In genomic region chr22:30048711-30049110, GRCh38 we compare ENCODE assay signal across 32 cellular contexts. TPM values are rescaled to one million over a fixed set of nuclear protein-coding genes. Genes with fewer than 3 reads are reported as not detected.
"Had no signal": no experiment of that assay in that cellular context is flagged by ENCODE, and none has a peak within 500 bp of the region (broad histone marks: within the 10 kb centered on the region; RNA-seq: fewer than 3 reads in every experiment).

No MANE protein-coding gene starts in this region.

- H3K27me3 Mint-ChIP-seq: activated naive CD4-positive, alpha-beta T cell treated with anti-CD3 and anti-CD28 coated beads, Interleukin-2, amount 10 ng/mL, durations not matched to agents 7 days and 5 days; T-cell had no signal

- H3K36me3 Mint-ChIP-seq: activated CD8-positive, alpha-beta memory T cell treated with anti-CD3 and anti-CD28 coated beads, Interleukin-2, amount 10 ng/mL, durations not matched to agents 7 days and 5 days; activated naive CD4-positive, alpha-beta T cell treated with anti-CD3 and anti-CD28 coated beads, Interleukin-2, amount 10 ng/mL, durations not matched to agents 7 days and 5 days; activated naive CD8-positive, alpha-beta T cell; T-cell had no signal

- H3K4me3 Mint-ChIP-seq: activated CD4-positive, alpha-beta memory T cell treated with anti-CD3 and anti-CD28 coated beads, Interleukin-2, amount 10 ng/mL, durations not matched to agents 7 days and 5 days; activated CD8-positive, alpha-beta memory T cell treated with anti-CD3 and anti-CD28 coated beads, Interleukin-2, amount 10 ng/mL, durations not matched to agents 7 days and 5 days; activated naive CD4-positive, alpha-beta T cell treated with anti-CD3 and anti-CD28 coated beads, Interleukin-2, amount 10 ng/mL, durations not matched to agents 7 days and 5 days; activated naive CD8-positive, alpha-beta T cell; T-cell had no signal

- H3K36me3 ChIP-seq: brain microvascular endothelial cell, WERI-Rb-1 had no signal

- H3K27me3 ChIP-seq: brain microvascular endothelial cell had no signal

- DNase-seq: activated CD4-positive, alpha-beta memory T cell treated with anti-CD3 and anti-CD28 coated beads, Interleukin-2, amount 10 ng/mL, durations not matched to agents 7 days and 5 days; activated CD4-positive, alpha-beta T cell treated with anti-CD3 and anti-CD28 coated beads for 1 hour; activated CD4-positive, alpha-beta T cell treated with anti-CD3 and anti-CD28 coated beads for 48 hours; activated CD4-positive, CD25-positive, alpha-beta regulatory T cell; activated CD8-positive, alpha-beta memory T cell treated with anti-CD3 and anti-CD28 coated beads for 24 hours; activated CD8-positive, alpha-beta memory T cell treated with anti-CD3 and anti-CD28 coated beads, Interleukin-2, amount 10 ng/mL, durations not matched to agents 7 days and 5 days; activated CD8-positive, alpha-beta memory T cell treated with anti-CD3 and anti-CD28 coated beads, Interleukin-2, amount 50 U/mL, for 48 hours; activated effector memory CD4-positive, alpha-beta T cell treated with Interleukin-2 at 50 U/mL for 16 hours; activated naive CD4-positive, alpha-beta T cell treated with anti-CD3 and anti-CD28 coated beads, Interleukin-2, amount 10 ng/mL, durations not matched to agents 7 days and 5 days; activated T-cell treated with anti-CD3 and anti-CD28 coated beads, Interleukin-2, amount 50 U/mL, for 48 hours; amniotic stem cell; aorta; brain microvascular endothelial cell; central memory CD4-positive, alpha-beta T cell; NCI-H1092 treated with DMSO at 0.1 percent for 48 hours; NCI-H1417; NCI-H1694 treated with DMSO at 0.1 percent for 48 hours; NCI-H2029; NCI-H446; NCI-H510A treated with DMSO at 0.1 percent for 48 hours; RPMI8226; SHP77 treated with DMSO at 0.1 percent for 48 hours; T-cell; T-helper 2 cell; T-helper 9 cell; WERI-Rb-1 had no signal

- H3K9ac ChIP-seq: KMS-11 had no signal

- ATAC-seq: activated CD8-positive, alpha-beta memory T cell treated with anti-CD3 and anti-CD28 coated beads, Interleukin-2, amount 10 ng/mL, durations not matched to agents 7 days and 5 days; Panc1; SK-N-SH treated with all-trans-retinoic acid at 6 μM for 48 hours; T-cell had no signal

- H3K27ac Mint-ChIP-seq: activated CD4-positive, alpha-beta memory T cell treated with anti-CD3 and anti-CD28 coated beads, Interleukin-2, amount 10 ng/mL, durations not matched to agents 7 days and 5 days; activated CD8-positive, alpha-beta memory T cell treated with anti-CD3 and anti-CD28 coated beads, Interleukin-2, amount 10 ng/mL, durations not matched to agents 7 days and 5 days; activated naive CD4-positive, alpha-beta T cell treated with anti-CD3 and anti-CD28 coated beads, Interleukin-2, amount 10 ng/mL, durations not matched to agents 7 days and 5 days; activated naive CD8-positive, alpha-beta T cell; T-cell had no signal

- H3K27ac ChIP-seq: brain microvascular endothelial cell, KMS-11, WERI-Rb-1 had no signal

- H3K4me2 ChIP-seq: KMS-11 had no signal

RNA-seq across cellular contexts. Expression of gene HORMAD2, which starts 31.6 kb away (rescaled TPM):
- total RNA-seq: aorta, LHCN-M2, SK-MEL-5, T-cell had no signal
